22 cellular contexts compared by ENCODE assay signal in genomic region chr4:138334346-138335016, GRCh38.
A peak's percentile ranks its signal among the peaks of the same experiment; 100 is the strongest.
DNase-seq lines count a peak whose midpoint lies in the region; ATAC-seq, FAIRE-seq and TF ChIP-seq lines count a peak whose summit lies in the region.
"Had no signal": no experiment of that assay in that cellular context is flagged by ENCODE, and none has a peak within 500 bp of the region (broad histone marks: within the 10 kb centered on the region; RNA-seq: fewer than 3 reads in every experiment).

No MANE protein-coding gene starts in this region.

- dilution Hi-C loops in keratinocyte (cut with MboI; ENCODE audit: extremely low pct_ligation_motif_present, low sequenced_read_pairs): no loop called here

- H3K36me3 ChIP-seq in keratinocyte (ENCODE audit: control insufficient read depth in 2 of 2, extremely low read depth in 1 of 2, insufficient read depth in 2 of 2, low read length in 2 of 2) (no peaks in the 10 kb centered on the region), mucosa of rectum (ENCODE audit: control insufficient read depth in 2 of 2, insufficient read depth in 2 of 2, low read length in 2 of 2) (no peaks in the 10 kb centered on the region)
- H3K36me3 ChIP-seq: BLaER1 treated with 17β-estradiol and CSF1 and Interleukin-3, amounts not matched to agents 10 nM and 100 nM; suprapubic skin had no signal

- H3K27me3 ChIP-seq in keratinocyte (ENCODE audit: control insufficient read depth, extremely low read depth, insufficient read depth, low read length): no peaks in the 10 kb centered on the region
- H3K27me3 ChIP-seq in mucosa of rectum (ENCODE audit: control insufficient read depth in 2 of 2, insufficient read depth in 2 of 2, low read length in 2 of 2): no peaks in the 10 kb centered on the region
- H3K27me3 ChIP-seq: BLaER1 treated with 17β-estradiol and CSF1 and Interleukin-3, amounts not matched to agents 10 nM and 100 nM; suprapubic skin had no signal

- peak overlapping the region; percentile 49 for H2AFZ ChIP-seq in keratinocyte (ENCODE audit: control insufficient read depth, low read length)
- H2AFZ ChIP-seq: GM23248 had no signal

- H3K27ac ChIP-seq in A549 (no peak overlapping the region), keratinocyte (ENCODE audit: control insufficient read depth, insufficient read depth, low read length) (no peak overlapping the region), mucosa of rectum (ENCODE audit: low read depth in 2 of 2, low read length in 2 of 2) (peak overlapping the region; percentile 70 to 89)
- H3K27ac ChIP-seq: BLaER1 treated with 17β-estradiol and CSF1 and Interleukin-3, amounts not matched to agents 10 nM and 100 nM; GM23248; suprapubic skin had no signal

- H3K9ac ChIP-seq in keratinocyte (ENCODE audit: control insufficient read depth, extremely low read depth, insufficient read depth, low read length): no peak overlapping the region
- peak overlapping the region in 1 of 2 donors; percentile 21 for H3K9ac ChIP-seq in mucosa of rectum (ENCODE audit: low read depth in 1 of 2, low read length in 2 of 2)
- H3K9ac ChIP-seq: BLaER1 treated with 17β-estradiol and CSF1 and Interleukin-3, amounts not matched to agents 10 nM and 100 nM; GM23248 had no signal

- 65% methylated on average over 9 of the region's 9 CpGs for WGBS in A549 (ENCODE audit: missing lambda C conversion rate)

- no peak for TF ChIP-seq EP300 in A549 (IDR thresholded peaks at IDR 0.05)

- H3K4me1 ChIP-seq in A549: peaks cover 24% of the 10 kb centered on the region
- no peaks in the 10 kb centered on the region for H3K4me1 ChIP-seq in keratinocyte (ENCODE audit: control insufficient read depth, extremely low read depth, insufficient read depth, low read length)
- peaks cover 0 to 12% of the 10 kb centered on the region in 2 donors for H3K4me1 ChIP-seq in mucosa of rectum (ENCODE audit: control insufficient read depth in 2 of 2, insufficient read depth in 2 of 2, low read length in 2 of 2)
- H3K4me1 ChIP-seq: BLaER1 treated with 17β-estradiol and CSF1 and Interleukin-3, amounts not matched to agents 10 nM and 100 nM had no signal

- POLR2A ChIA-PET in A549 (lab: Yijun Ruan, JAX): no interaction called here

- H3K4me2 ChIP-seq in A549 (0 out of 3 replicates have a peak overlapping the region, but pooled peaks have one; percentile 18), keratinocyte (ENCODE audit: control insufficient read depth, extremely low read depth, insufficient read depth, low read depth, low read length) (no peak overlapping the region)
- H3K4me2 ChIP-seq: BLaER1 treated with 17β-estradiol and CSF1 and Interleukin-3, amounts not matched to agents 10 nM and 100 nM had no signal

- no peaks in the 10 kb centered on the region for H3K79me2 ChIP-seq in keratinocyte (ENCODE audit: control insufficient read depth, insufficient read depth, low read length)

- H3K9me3 ChIP-seq in A549: no peaks in the 10 kb centered on the region
- no peaks in the 10 kb centered on the region for H3K9me3 ChIP-seq in keratinocyte (ENCODE audit: control insufficient read depth, low read depth, low read length)
- no peaks in the 10 kb centered on the region for H3K9me3 ChIP-seq in mucosa of rectum (ENCODE audit: control insufficient read depth in 2 of 2, low read length in 2 of 2)
- H3K9me3 ChIP-seq: suprapubic skin had no signal

- ATAC-seq in A549: no peak; a peak in 1 of 6 replicates
- ATAC-seq in HG02623 (IDR thresholded peaks at IDR 0.05; ENCODE audit: unreplicated experiment): no peak
- ATAC-seq: activated CD8-positive, alpha-beta T cell treated with anti-CD3 and anti-CD28 coated beads, Interleukin-2, amount 10 ng/mL, durations not matched to agents 7 days and 5 days; right cardiac atrium had no signal

- CTCF ChIA-PET in A549 (lab: Yijun Ruan, JAX): no interaction called here

- DNase-seq in A549 (ENCODE audit: low read depth in 1 of 2, low spot score in 1 of 2) (peak in 1 of 2 experiments; percentile 21), NCI-H69 (lab: John Stamatoyannopoulos, UW) (peak; percentile 44), keratinocyte (ENCODE audit: low read depth, low spot score) (no peak), NCI-H748 (lab: John Stamatoyannopoulos, UW; ENCODE audit: unreplicated experiment) (no peak), NCI-H524 (lab: John Stamatoyannopoulos, UW) (no peak)
- no peak for DNase-seq in stimulated activated CD8-positive, alpha-beta memory T cell treated with anti-CD3 and anti-CD28 coated beads, Interleukin-4, amount 100 ng/mL, for 48 hours
- DNase-seq: activated CD4-positive, CD25-positive, alpha-beta regulatory T cell; activated CD8-positive, alpha-beta T cell treated with anti-CD3 and anti-CD28 coated beads, Interleukin-2, amount 10 ng/mL, durations not matched to agents 7 days and 5 days; activated naive CD4-positive, alpha-beta T cell; activated T-cell treated with anti-CD3 and anti-CD28 coated beads, Interleukin-2, amount 50 U/mL, for 24 hours; DMS 273 treated with DMSO at 0.1 percent for 48 hours; effector CD4-positive, alpha-beta T cell; GDM1; GM23248; KG1; MV-4-11; NCI-H187; right cardiac atrium had no signal

- no peaks in the 10 kb centered on the region for H3K9me1 ChIP-seq in keratinocyte (ENCODE audit: control insufficient read depth, extremely low read depth, insufficient read depth, low read length)

- TF ChIP-seq CTCF in A549 (IDR thresholded peaks at IDR 0.05): no peak
- no peak for TF ChIP-seq CTCF in keratinocyte (optimal IDR thresholded peaks at IDR 0.05 in 1 of 3, IDR thresholded peaks at IDR 0.05 in 1 of 3, conservative IDR thresholded peaks at IDR 0.05 in 1 of 3; ENCODE audit: extremely low read depth in 1 of 3, insufficient read depth in 2 of 3, low read length in 3 of 3)

- no peak for TF ChIP-seq POLR2A in A549 (IDR thresholded peaks at IDR 0.05; ENCODE audit: low read length)

- H3K4me3 ChIP-seq in A549 (no peak overlapping the region), keratinocyte (ENCODE audit: control insufficient read depth in 2 of 3, extremely low read depth in 1 of 3, insufficient read depth in 2 of 3, low read depth in 1 of 3, low read length in 3 of 3) (no peak overlapping the region), mucosa of rectum (ENCODE audit: low read length in 2 of 2) (peak overlapping the region; percentile 53 to 56)
- H3K4me3 ChIP-seq: BLaER1 treated with 17β-estradiol and CSF1 and Interleukin-3, amounts not matched to agents 10 nM and 100 nM; GM23248; suprapubic skin had no signal

- no peak for TF ChIP-seq RAD21 in A549 (conservative IDR thresholded peaks at IDR 0.05 in 1 of 2, IDR thresholded peaks at IDR 0.05 in 1 of 2)

- FAIRE-seq in A549 (lab: Jason Lieb, UNC) (no peak), keratinocyte (lab: Jason Lieb, UNC) (no peak)

- no peaks in the 10 kb centered on the region for H4K20me1 ChIP-seq in keratinocyte (ENCODE audit: control insufficient read depth, extremely low read depth, insufficient read depth, low read length)
- H4K20me1 ChIP-seq: BLaER1 treated with 17β-estradiol and CSF1 and Interleukin-3, amounts not matched to agents 10 nM and 100 nM had no signal

TF ChIP-seq in A549, 52 proteins besides CTCF, POLR2A, EP300 and RAD21:
- TF ChIP-seq EHF (CRISPR knock-in tag; IDR thresholded peaks at IDR 0.05): no peak
- TF ChIP-seq ELK1 (IDR thresholded peaks at IDR 0.05; ENCODE audit: low read depth, low read length): no peak
- no peak for TF ChIP-seq MYC (IDR thresholded peaks at IDR 0.05; ENCODE audit: borderline replicate concordance, low read length)
- TF ChIP-seq KDM5A (IDR thresholded peaks at IDR 0.05): no peak
- TF ChIP-seq ZFP36 (IDR thresholded peaks at IDR 0.05; ENCODE audit: borderline replicate concordance, partially characterized antibody): no peak
- no peak for TF ChIP-seq RCOR1 (IDR thresholded peaks at IDR 0.05; ENCODE audit: low read depth, low read length)
- no peak for TF ChIP-seq GATA3 (IDR thresholded peaks at IDR 0.05; ENCODE audit: borderline replicate concordance)
- TF ChIP-seq NPAS2 (CRISPR knock-in tag; IDR thresholded peaks at IDR 0.05; ENCODE audit: borderline replicate concordance): no peak
- no peak for TF ChIP-seq CBX2 (IDR thresholded peaks at IDR 0.05; ENCODE audit: borderline replicate concordance, low read depth)
- no peak for TF ChIP-seq TFCP2L1 (CRISPR knock-in tag; IDR thresholded peaks at IDR 0.05)
TF ChIP-seq in A549: peak in this region for 0.

Comparison
In these comparisons a context has a peak if more than half of its experiments do, and no peak if none do; other contexts are left out.
1. H3K27ac ChIP-seq: peak in mucosa of rectum (2 of 2); none in A549 (0 of 2) and keratinocyte (single experiment).
2. H3K4me3 ChIP-seq: peak in mucosa of rectum (2 of 2); none in A549 (single experiment) and keratinocyte (0 of 3).